In genomic region chr14:52131640-52132320, GRCh38 we compare ENCODE assay signal across 9 cellular contexts.
DNase-seq lines count a peak whose midpoint lies in the region; ATAC-seq, FAIRE-seq and TF ChIP-seq lines count a peak whose summit lies in the region.
"Had no signal": no experiment of that assay in that cellular context is flagged by ENCODE, and none has a peak within 500 bp of the region (broad histone marks: within the 10 kb centered on the region; RNA-seq: fewer than 3 reads in every experiment).

No MANE protein-coding gene starts in this region.

- WGBS in upper lobe of left lung, 2 donors, result 29 to 32% methylated on average over 13 of the region's 13 CpGs

- TF ChIP-seq EP300 in upper lobe of left lung (IDR thresholded peaks at IDR 0.05), result no peak

- no peaks in the 10 kb centered on the region for H3K36me3 ChIP-seq in upper lobe of left lung

- H3K4me3 ChIP-seq in upper lobe of left lung, result no peak overlapping the region
- H3K4me3 ChIP-seq: skin epidermis had no signal

- ATAC-seq in foreskin keratinocyte (peak; percentile 76), upper lobe of left lung (ENCODE audit: low FRiP score in 2 of 2) (peak; percentile 57 to 85), GM21526 (IDR thresholded peaks at IDR 0.05; ENCODE audit: low FRiP score, unreplicated experiment) (no peak)

- FAIRE-seq in H54 (lab: Jason Lieb, UNC), result peak; percentile 87

- H3K27me3 ChIP-seq in foreskin keratinocyte, result peaks cover 6% of the 10 kb centered on the region
- H3K27me3 ChIP-seq in upper lobe of left lung, result no peaks in the 10 kb centered on the region

- H3K27ac ChIP-seq in foreskin keratinocyte (no peak overlapping the region), upper lobe of left lung (no peak overlapping the region)
- H3K27ac ChIP-seq: skin epidermis had no signal

- DNase-seq in AG09319 (ENCODE audit: extremely low read depth, low read depth) (peak; percentile 92), H54 (ENCODE audit: insufficient read length, low spot score) (peak; percentile 50), NCI-H446 (lab: John Stamatoyannopoulos, UW) (peak; percentile 84), activated T-cell treated with anti-CD3 and anti-CD28 coated beads for 4 hours (peak; percentile 12), foreskin keratinocyte (peak; percentile 25 to 77), non-pigmented ciliary epithelial cell (ENCODE audit: low read depth) (peak; percentile 89), upper lobe of left lung (peak in 1 of 2 donors; percentile 35)

- H3K4me1 ChIP-seq in foreskin keratinocyte, result no peaks in the 10 kb centered on the region
- H3K4me1 ChIP-seq in upper lobe of left lung, result peaks cover 0 to 5% (median 0%) of the 10 kb centered on the region in 4 donors

- H3K9me3 ChIP-seq in upper lobe of left lung, result peaks cover 0 to 4% (median 3%) of the 10 kb centered on the region in 4 donors

- TF ChIP-seq POLR2A in H54 (IDR thresholded peaks at IDR 0.05; ENCODE audit: low read depth, low read length), result no peak
- no peak for TF ChIP-seq POLR2A in upper lobe of left lung (IDR thresholded peaks at IDR 0.05)

- TF ChIP-seq CTCF in AG09319 (IDR thresholded peaks at IDR 0.05; ENCODE audit: low read depth, low read length) (peak; percentile 76), foreskin keratinocyte (conservative IDR thresholded peaks at IDR 0.05) (peak; percentile 90), upper lobe of left lung (IDR thresholded peaks at IDR 0.05) (peak; percentile 38 to 60 (median 46))
